Comparison of ENCODE assay signal across 8 cellular contexts in genomic region chr2:211955648-211956047, GRCh38.
"Had no signal": no experiment of that assay in that cellular context is flagged by ENCODE, and none has a peak within 500 bp of the region (broad histone marks: within the 10 kb centered on the region; RNA-seq: fewer than 3 reads in every experiment).

No MANE protein-coding gene starts in this region.

- H3K27ac ChIP-seq: GM23248 had no signal

- H3K4me3 ChIP-seq: GM23248, GM23338, HAP-1 had no signal

- H3K9me3 ChIP-seq: HAP-1 had no signal

- DNase-seq: GM23248, GOT3, H7, H9, HCEC 1CT, HFFc6 had no signal

- H3K36me3 ChIP-seq: HAP-1 had no signal

- H3K4me1 ChIP-seq: HAP-1 had no signal
